Comparison of ENCODE assay signal across 30 cellular contexts in the genomic region with DNA sequence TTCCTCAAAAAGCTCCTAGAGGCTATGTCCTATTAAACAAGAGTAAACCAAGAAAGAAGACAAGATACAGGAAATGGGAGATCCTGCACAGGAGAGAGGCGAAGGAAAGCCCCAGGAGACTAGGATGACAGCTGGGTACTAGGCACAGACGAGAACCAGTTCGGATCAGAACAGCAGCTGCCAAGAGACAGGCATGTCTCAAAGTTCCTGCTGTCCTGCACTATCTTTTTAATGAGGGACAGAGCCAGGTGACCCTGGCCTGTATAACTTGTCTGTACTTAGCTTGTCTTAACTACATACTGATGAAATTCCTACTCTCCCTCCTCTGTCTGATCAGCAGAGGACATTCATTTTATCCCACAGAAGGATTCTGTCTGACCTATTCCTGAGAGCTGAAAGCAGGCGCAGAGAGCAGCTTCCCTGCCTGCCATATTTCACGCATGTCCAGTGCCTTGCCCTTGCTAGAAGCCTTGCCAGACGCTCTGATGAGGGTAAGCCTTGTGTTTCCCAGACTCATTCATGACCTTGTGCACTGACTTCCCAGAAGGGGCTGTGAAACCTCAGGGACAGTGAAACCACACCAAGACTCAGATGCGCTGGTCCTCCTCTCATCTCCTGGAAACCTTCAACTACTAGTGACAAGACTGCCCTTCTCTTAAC. TPM values are rescaled to one million over a fixed set of nuclear protein-coding genes. Genes with fewer than 3 reads are reported as not detected.
"Had no signal": no experiment of that assay in that cellular context is flagged by ENCODE, and none has a peak within 500 bp of the region (broad histone marks: within the 10 kb centered on the region; RNA-seq: fewer than 3 reads in every experiment).

No MANE protein-coding gene starts in this region.

- ATAC-seq: activated CD4-positive, CD25-positive, alpha-beta regulatory T cell treated with anti-CD3 and anti-CD28 coated beads, Interleukin-2, amount 50 U/mL, for 24 hours; lower lobe of right lung; natural killer cell treated with Interleukin-12 subunit alpha and Interleukin-12 subunit beta and Interleukin-15 and Interleukin-18, amount 100 ng/mL, for 72 hours; sciatic nerve; stimulated activated memory B cell treated with anti-CD40 and anti-IgM and Interleukin-4, amounts not matched to agents 10 μg/mL and 1 μg/mL and 100 μg/mL, for 72 hours; stimulated activated naive CD8-positive, alpha-beta T cell treated with anti-CD3 and anti-CD28 coated beads, Interleukin-15, amount 100 ng/mL, for 72 hours; T-helper 17 cell had no signal

- H3K27me3 ChIP-seq: breast epithelium, esophagus muscularis mucosa, hepatocyte, tibial artery had no signal

- H3K4me3 ChIP-seq: breast epithelium, esophagus muscularis mucosa, hepatocyte, lower lobe of right lung, tibial artery had no signal

- H3K4me1 ChIP-seq: breast epithelium, esophagus muscularis mucosa, lower lobe of right lung, tibial artery had no signal

- H3K9me3 ChIP-seq: esophagus muscularis mucosa, lower lobe of right lung, tibial artery had no signal

- DNase-seq: activated CD4-positive, alpha-beta memory T cell treated with anti-CD3 and anti-CD28 coated beads for 36 hours; activated CD4-positive, alpha-beta T cell treated with anti-CD3 and anti-CD28 coated beads, Interleukin-2, amount 10 ng/mL, durations not matched to agents 24 days and 14 days; activated CD8-positive, alpha-beta memory T cell treated with anti-CD3 and anti-CD28 coated beads, Interleukin-2, amount 50 U/mL, for 4 hours; activated effector memory CD4-positive, alpha-beta T cell treated with anti-CD3 and anti-CD28 coated beads, Interleukin-2, amount 50 U/mL, for 16 hours; activated naive CD4-positive, alpha-beta T cell treated with anti-CD3 and anti-CD28 coated beads, Interleukin-2, amount 10 ng/mL, durations not matched to agents 7 days and 5 days; activated T-cell treated with anti-CD3 and anti-CD28 coated beads, Interleukin-2, amount 50 U/mL, for 1 hour; effector CD4-positive, alpha-beta T cell; foreskin melanocyte; lower lobe of right lung; mesenchymal stem cell; small intestine; stimulated activated CD4-positive, alpha-beta T cell treated with anti-CD3 and anti-CD28 coated beads, Interleukin-4, amount 100 ng/mL, for 24 hours; stimulated activated naive CD8-positive, alpha-beta T cell treated with anti-CD3 and anti-CD28 coated beads, Interleukin-15, amount 100 ng/mL, for 72 hours; T-helper 17 cell; T1000; tibial artery; WERI-Rb-1 had no signal

- H3K27ac ChIP-seq: breast epithelium, esophagus muscularis mucosa, hepatocyte, lower lobe of right lung, tibial artery, WERI-Rb-1 had no signal

RNA-seq across cellular contexts. Expression of gene AK8, which starts 41.7 kb away (rescaled TPM):
- total RNA-seq: activated CD4-positive, alpha-beta T cell treated with anti-CD3 and anti-CD28 coated beads, Interleukin-2, amount 10 ng/mL, durations not matched to agents 24 days and 14 days; activated T-helper 1 cell treated with anti-CD3 and anti-CD28 coated beads, Interleukin-12 subunit alpha, Interleukin-12 subunit beta, Interleukin-2, Interleukin-4 antibody, amounts not matched to agents 30 ng/mL and 10 ng/mL and 1 ng/mL, durations not matched to agents 14 hours and 24 hours and 36 hours; natural killer cell treated with Interleukin-12 subunit alpha and Interleukin-12 subunit beta and Interleukin-15 and Interleukin-18, amount 100 ng/mL, for 72 hours had no signal

RNA-seq across cellular contexts. Expression of gene GFI1B, which starts 58.8 kb away (rescaled TPM):
- total RNA-seq: activated CD4-positive, alpha-beta memory T cell treated with anti-CD3 and anti-CD28 coated beads for 36 hours; activated CD4-positive, alpha-beta T cell treated with anti-CD3 and anti-CD28 coated beads, Interleukin-2, amount 10 ng/mL, durations not matched to agents 24 days and 14 days; activated CD8-positive, alpha-beta memory T cell treated with anti-CD3 and anti-CD28 coated beads for 36 hours; activated T-helper 1 cell treated with anti-CD3 and anti-CD28 coated beads, Interleukin-12 subunit alpha, Interleukin-12 subunit beta, Interleukin-2, Interleukin-4 antibody, amounts not matched to agents 30 ng/mL and 10 ng/mL and 1 ng/mL, durations not matched to agents 14 hours and 24 hours and 36 hours; breast epithelium; glomerular endothelial cell; osteoblast; posterior vena cava; sciatic nerve had no signal
- polyA plus RNA-seq: hepatocyte, keratinocyte had no signal
